1 cellular context compared by ENCODE assay signal in the genomic region with DNA sequence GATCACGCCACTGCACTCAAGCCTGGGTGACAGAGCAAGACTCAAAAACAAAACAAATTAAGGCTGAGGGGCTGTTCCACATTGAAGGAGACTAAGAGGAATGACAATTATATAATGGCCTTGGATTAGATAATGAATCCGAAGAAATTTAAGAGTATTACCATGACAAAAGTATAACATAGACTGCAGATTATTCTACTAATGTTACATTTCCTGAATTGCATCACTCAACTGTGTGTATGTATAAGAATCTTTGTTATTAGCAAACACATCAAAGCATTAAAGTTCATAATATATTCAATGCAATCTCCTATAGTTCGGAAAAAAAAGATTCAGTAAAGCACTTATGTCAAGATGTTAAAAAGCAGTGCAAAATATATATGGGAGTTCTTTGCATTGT.
TF ChIP-seq lines count a peak whose summit lies in the region.

No MANE protein-coding gene starts in this region.

TF ChIP-seq in GM23338, 12 proteins besides CTCF, POLR2A, EP300 and RAD21:
- TF ChIP-seq NANOG (IDR thresholded peaks at IDR 0.05; ENCODE audit: borderline replicate concordance) (peak; percentile 93), CREB1 (CRISPR knock-in tag; IDR thresholded peaks at IDR 0.05; ENCODE audit: low read depth) (no peak), ZNF331 (CRISPR knock-in tag; IDR thresholded peaks at IDR 0.05; ENCODE audit: low read depth) (no peak)
TF ChIP-seq in GM23338: peak in this region for 1.
